ENCODE assay signal across 18 cellular contexts in genomic region chr1:179137623-179138235, GRCh38. TPM values are rescaled to one million over a fixed set of nuclear protein-coding genes. Genes with fewer than 3 reads are reported as not detected.
DNase-seq lines count a peak whose midpoint lies in the region; ATAC-seq, FAIRE-seq and TF ChIP-seq lines count a peak whose summit lies in the region.
"Had no signal": no experiment of that assay in that cellular context is flagged by ENCODE, and none has a peak within 500 bp of the region (broad histone marks: within the 10 kb centered on the region; RNA-seq: fewer than 3 reads in every experiment).

No MANE protein-coding gene starts in this region.

- in situ Hi-C loops in K562 (cut with MboI) = no loop called here

- dilution Hi-C loops in keratinocyte (cut with MboI; ENCODE audit: extremely low pct_ligation_motif_present, low sequenced_read_pairs) = no loop called here

- H3K36me3 ChIP-seq in heart left ventricle (no peaks in the 10 kb centered on the region), K562 (ENCODE audit: control insufficient read depth, insufficient read depth, low read length) (no peaks in the 10 kb centered on the region), keratinocyte (ENCODE audit: control insufficient read depth in 2 of 2, extremely low read depth in 1 of 2, insufficient read depth in 2 of 2, low read length in 2 of 2) (peaks cover 8 to 20% of the 10 kb centered on the region in 2 experiments)
- H3K36me3 ChIP-seq: vagina had no signal

- ATAC-seq in right cardiac atrium = peak; percentile 37 to 83
- ATAC-seq in heart left ventricle = no peak
- ATAC-seq in K562 = peak; percentile 54
- ATAC-seq in esophagus mucosa = no peak
- ATAC-seq: T-cell had no signal

- intact Hi-C loops in right cardiac atrium (cut with DNase I) = no loop called here
- intact Hi-C loops in heart left ventricle (cut with DNase I) = no loop called here
- intact Hi-C loops in K562 (cut with micrococcal nuclease) = no loop called here
- intact Hi-C loops in head of caudate nucleus (cut with DNase I) = no loop called here

- CTCF ChIA-PET in K562 (lab: Yijun Ruan, JAX; ENCODE audit: low intra/inter-chr PET ratio) = no interaction called here

- H4K20me1 ChIP-seq in K562 (replicated peaks; ENCODE audit: control insufficient read depth, insufficient read depth, low read length) = no peaks in the 10 kb centered on the region
- H4K20me1 ChIP-seq in keratinocyte (ENCODE audit: control insufficient read depth, extremely low read depth, insufficient read depth, low read length) = peaks cover 15% of the 10 kb centered on the region

- H3K4me2 ChIP-seq in K562 (ENCODE audit: insufficient read depth, low read length) = no peak overlapping the region
- H3K4me2 ChIP-seq in keratinocyte (ENCODE audit: control insufficient read depth, extremely low read depth, insufficient read depth, low read depth, low read length) = peak overlapping the region; percentile 54

- H3K4me1 ChIP-seq in right cardiac atrium (ENCODE audit: control insufficient read depth, insufficient read depth, low read length) (no peaks in the 10 kb centered on the region), heart left ventricle (peaks cover 0 to 44% (median 6%) of the 10 kb centered on the region in 12 donors), K562 (replicated peaks in 1 of 2; ENCODE audit: control insufficient read depth in 2 of 2, insufficient read depth in 2 of 2, low read length in 2 of 2) (peaks cover 0 to 9% of the 10 kb centered on the region in 2 experiments; a peak in 2 of 5 replicates), keratinocyte (ENCODE audit: control insufficient read depth, extremely low read depth, insufficient read depth, low read length) (peaks cover 23% of the 10 kb centered on the region)

- DNase-seq in right cardiac atrium = peak in 1 of 3 donors; percentile 58
- DNase-seq in heart left ventricle = no peak
- DNase-seq in K562 (ENCODE audit: extremely low read depth in 1 of 4, low spot score in 3 of 4) = no peak
- DNase-seq in keratinocyte (ENCODE audit: low read depth, low spot score) = no peak
- no peak for DNase-seq in head of caudate nucleus
- no peak for DNase-seq in stimulated activated CD4-positive, alpha-beta T cell treated with anti-CD3 and anti-CD28 coated beads, Interleukin-4, amount 100 ng/mL, for 24 hours
- no peak for DNase-seq in germinal center (ENCODE audit: low spot score)
- DNase-seq: activated CD4-positive, CD25-positive, alpha-beta regulatory T cell treated with anti-CD3 and anti-CD28 coated beads, Interleukin-2, amount 50 U/mL, for 72 hours; activated CD8-positive, alpha-beta memory T cell treated with anti-CD3 and anti-CD28 coated beads, Interleukin-2, amount 50 U/mL, for 4 hours; activated naive CD4-positive, alpha-beta T cell treated with anti-CD3 and anti-CD28 coated beads, Interleukin-2, amount 50 U/mL, for 16 hours; Caco-2; KBM-7; NCI-H1417; NCI-H345; T-cell had no signal

- TF ChIP-seq EP300 in K562 (IDR thresholded peaks at IDR 0.05; ENCODE audit: low read length) = no peak

- peaks cover 8% of the 10 kb centered on the region; the same call in 1 of the 3 replicates for H3K79me2 ChIP-seq in K562 (ENCODE audit: control insufficient read depth, insufficient read depth, low read length)
- H3K79me2 ChIP-seq in keratinocyte (ENCODE audit: control insufficient read depth, insufficient read depth, low read length) = peaks cover 79% of the 10 kb centered on the region

- FAIRE-seq in K562 (lab: Jason Lieb, UNC) (peak; percentile 11), keratinocyte (lab: Jason Lieb, UNC) (no peak)
- FAIRE-seq: bronchial epithelial cell had no signal

- TF ChIP-seq POLR2A in heart left ventricle (IDR thresholded peaks at IDR 0.05) = no peak
- no peak for TF ChIP-seq POLR2A in K562 (conservative IDR thresholded peaks at IDR 0.05)

- no peaks in the 10 kb centered on the region for H3K9me3 ChIP-seq in right cardiac atrium (ENCODE audit: control insufficient read depth, low read length)
- no peaks in the 10 kb centered on the region for H3K9me3 ChIP-seq in heart left ventricle
- H3K9me3 ChIP-seq in K562 (replicated peaks; ENCODE audit: control insufficient read depth, insufficient read depth, low read depth, low read length) = no peaks in the 10 kb centered on the region
- no peaks in the 10 kb centered on the region for H3K9me3 ChIP-seq in keratinocyte (ENCODE audit: control insufficient read depth, low read depth, low read length)
- H3K9me3 ChIP-seq: vagina had no signal

- H3K27me3 ChIP-seq in right cardiac atrium (ENCODE audit: control insufficient read depth, insufficient read depth) (no peaks in the 10 kb centered on the region), heart left ventricle (no peaks in the 10 kb centered on the region), K562 (ENCODE audit: control insufficient read depth in 2 of 2, insufficient read depth in 2 of 2, low read length in 2 of 2) (no peaks in the 10 kb centered on the region), keratinocyte (ENCODE audit: control insufficient read depth, extremely low read depth, insufficient read depth, low read length) (no peaks in the 10 kb centered on the region)
- H3K27me3 ChIP-seq: vagina had no signal

- H3K27ac ChIP-seq in right cardiac atrium (ENCODE audit: low read length) (no peak overlapping the region), heart left ventricle (no peak overlapping the region), K562 (ENCODE audit: extremely low read depth, low read depth, low read length) (no peak overlapping the region), keratinocyte (ENCODE audit: control insufficient read depth, insufficient read depth, low read length) (no peak overlapping the region)

- H3K9me1 ChIP-seq in K562 (ENCODE audit: control insufficient read depth, insufficient read depth, low read length) (no peaks in the 10 kb centered on the region), keratinocyte (ENCODE audit: control insufficient read depth, extremely low read depth, insufficient read depth, low read length) (no peaks in the 10 kb centered on the region)

- no peak for TF ChIP-seq RAD21 in K562 (CRISPR knock-in tag; conservative IDR thresholded peaks at IDR 0.05 in 1 of 2, IDR thresholded peaks at IDR 0.05 in 1 of 2)

- H3K9ac ChIP-seq in K562 (ENCODE audit: insufficient read depth in 1 of 2, low read depth in 2 of 2, low read length in 2 of 2) (no peak overlapping the region), keratinocyte (ENCODE audit: control insufficient read depth, extremely low read depth, insufficient read depth, low read length) (peak overlapping the region; percentile 9)

- 80% methylated on average over 5 of the region's 5 CpGs for WGBS in right cardiac atrium
- 79 to 85% (median 82%) methylated on average over 5 of the region's 5 CpGs for WGBS in heart left ventricle, 4 donors
- WGBS in K562 (ENCODE audit: insufficient coverage, low coverage, missing lambda C conversion rate) = 76% methylated on average over 5 of the region's 5 CpGs

- POLR2A ChIA-PET in K562 (lab: Yijun Ruan, JAX) = interaction anchor here (0.6 to 0.7 kb wide), 2 partner anchors 14 to 108 kb away, joined by 3 read pairs; no protein-coding TSS in a partner anchor

- TF ChIP-seq CTCF in heart left ventricle (IDR thresholded peaks at IDR 0.05) (no peak), K562 (IDR thresholded peaks at IDR 0.05 in 2 of 3, conservative IDR thresholded peaks at IDR 0.05 in 1 of 3; ENCODE audit: insufficient read depth in 2 of 3, low read depth in 1 of 3, low read length in 3 of 3) (no peak), keratinocyte (optimal IDR thresholded peaks at IDR 0.05 in 1 of 3, IDR thresholded peaks at IDR 0.05 in 1 of 3, conservative IDR thresholded peaks at IDR 0.05 in 1 of 3; ENCODE audit: extremely low read depth in 1 of 3, insufficient read depth in 2 of 3, low read length in 3 of 3) (no peak)

- BruUV-seq in K562 (replicated peaks; lab: Mats Ljungman, UMichigan) = no TSS peak

- H3K4me3 ChIP-seq in right cardiac atrium (ENCODE audit: low read length) (no peak overlapping the region), heart left ventricle (no peak overlapping the region), K562 (no peak overlapping the region), keratinocyte (ENCODE audit: control insufficient read depth in 2 of 3, extremely low read depth in 1 of 3, insufficient read depth in 2 of 3, low read depth in 1 of 3, low read length in 3 of 3) (no peak overlapping the region)
- H3K4me3 ChIP-seq: vagina had no signal

- H2AFZ ChIP-seq in K562 (ENCODE audit: low read depth, low read length) (no peak overlapping the region), keratinocyte (ENCODE audit: control insufficient read depth, low read length) (no peak overlapping the region)

RNA-seq across cellular contexts. Expression of gene TOR3A, which starts 55.9 kb away (rescaled TPM):
- total RNA-seq in right cardiac atrium (10 to 100 TPM; 11.8 to 12.5 (median 11.9) TPM), heart left ventricle (10 to 100 TPM in 4 of 9 donors, 1 to 10 TPM in 5; 6.3 to 22.4 (median 9.9) TPM), K562 (2014; rRNA removed) (85.5 and 99.4 TPM in 2 replicates), K562 (2014; rRNA removed; fragmentation: Illumina TruSeq; extraction: Trizol) (30.7 and 33.8 TPM in 2 replicates), K562 (2015; rRNA removed; fragmentation: Illumina TruSeq; extraction: Trizol) (38.9 and 39.7 TPM in 2 replicates), K562 (2021) (56.4 and 57.5 TPM in 2 replicates), esophagus mucosa (13.4 TPM)
- polyA plus RNA-seq in right cardiac atrium (6.7 TPM), heart left ventricle (10 to 100 TPM in 1 of 2 donors, 1 to 10 TPM in 1; 3.8 to 19.5 TPM), K562 (2011; rRNA removed) (35.9 and 39.0 TPM in 2 replicates), K562 (2014; fragmentation: Illumina TruSeq; extraction: Trizol) (52.4 and 53.1 TPM in 2 replicates), K562 (2014; fragmentation: Nextera tagmentation; extraction: Ambion mirVana) (10 to 100 TPM in 1 of 2 experiments, 1 to 10 TPM in 1; 7.9 to 13.0 TPM), K562 (2014; rRNA removed) (94.5 and 94.7 TPM in 2 replicates), keratinocyte (16.8 to 21.3 TPM (median 20.4 TPM) in 3 replicates)
- total RNA-seq in K562 (2011; cell fraction: chromatin; rRNA removed; ENCODE audit: low replicate concordance) = 35.1 and 99.5 TPM in 2 replicates
- total RNA-seq in K562 (2011; cell fraction: nucleolus; rRNA removed) = 118 and 119 TPM in 2 replicates
- 78.9 and 84.8 TPM in 2 replicates for total RNA-seq in K562 (2011; cell fraction: nucleoplasm; rRNA removed)
- 46.7 and 101 TPM in 2 replicates for polyA plus RNA-seq in K562 (2011; cell fraction: cytosol; rRNA removed)
- 32.1 and 53.1 TPM in 2 replicates for polyA plus RNA-seq in K562 (2011; cell fraction: nucleus; rRNA removed)
- polyA plus RNA-seq in K562 (2012) = 40.2 and 44.0 TPM in 2 replicates
- 39.1 and 54.9 TPM in 2 replicates for polyA minus RNA-seq in K562 (2011; rRNA and poly(A)+ RNA removed)
- polyA minus RNA-seq in K562 (2011; cell fraction: cytosol; rRNA and poly(A)+ RNA removed) = 30.2 and 38.8 TPM in 2 replicates
- polyA minus RNA-seq in K562 (2011; cell fraction: nucleus; rRNA and poly(A)+ RNA removed) = 23.4 and 26.4 TPM in 2 replicates
- 4.0 TPM for polyA plus RNA-seq in keratinocyte (2011; ENCODE audit: low read depth)
- 9.4 and 10.7 TPM in 2 replicates for polyA plus RNA-seq in keratinocyte (2011; cell fraction: cytosol; rRNA removed)
- 19.3 and 22.2 TPM in 2 replicates for polyA plus RNA-seq in keratinocyte (2011; cell fraction: nucleus; rRNA removed)
- 16.5 and 17.3 TPM in 2 replicates for polyA plus RNA-seq in keratinocyte (2012; ENCODE audit: low replicate concordance)
- polyA minus RNA-seq in keratinocyte = 30.3 to 44.8 TPM (median 30.8 TPM) in 3 replicates
- 27.2 TPM for polyA minus RNA-seq in keratinocyte (2011; cell fraction: cytosol; rRNA and poly(A)+ RNA removed)
- polyA minus RNA-seq in keratinocyte (2011; cell fraction: nucleus; rRNA and poly(A)+ RNA removed) = 20.8 and 23.0 TPM in 2 replicates

Comparison
In these comparisons a context has a peak if more than half of its experiments do, and no peak if none do; other contexts are left out.
1. ATAC-seq: peak in right cardiac atrium (2 of 2) and K562 (single experiment); none in heart left ventricle (0 of 4) and esophagus mucosa (single experiment).